Comparison of ENCODE assay signal across 11 cellular contexts in the genomic region with DNA sequence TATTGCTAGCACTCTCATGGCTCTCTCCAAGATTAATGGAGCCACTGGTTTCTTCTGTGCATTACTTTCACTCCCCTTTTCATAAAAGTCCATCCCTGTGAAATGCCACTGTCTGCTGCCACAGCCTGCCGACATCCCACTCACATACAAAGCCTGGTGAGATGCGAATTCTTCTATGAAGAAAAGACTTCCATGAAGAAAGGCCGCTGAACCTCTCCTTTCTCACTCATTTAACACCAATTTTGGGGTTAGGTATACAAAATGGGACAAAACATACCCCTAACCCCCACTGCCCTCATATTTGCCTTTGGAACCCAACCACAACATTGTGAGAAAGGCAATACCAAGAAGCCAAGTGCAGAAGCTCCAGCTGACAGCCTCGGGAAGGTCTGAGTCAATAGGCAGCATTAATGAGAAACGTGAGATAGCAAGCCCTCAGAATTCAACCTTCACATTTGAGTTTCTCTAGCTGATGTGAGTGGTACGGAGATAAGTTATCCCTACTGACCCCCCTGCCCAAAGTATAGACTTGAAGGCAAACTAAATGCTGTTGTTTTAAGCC.
DNase-seq lines count a peak whose midpoint lies in the region; ATAC-seq and TF ChIP-seq lines count a peak whose summit lies in the region.
"Had no signal": no experiment of that assay in that cellular context is flagged by ENCODE, and none has a peak within 500 bp of the region (broad histone marks: within the 10 kb centered on the region; RNA-seq: fewer than 3 reads in every experiment).

No MANE protein-coding gene starts in this region.

- H3K27me3 ChIP-seq in CD4-positive, CD25-positive, alpha-beta regulatory T cell (ENCODE audit: control insufficient read depth, insufficient read depth, low read length), result no peaks in the 10 kb centered on the region
- H3K27me3 ChIP-seq: left lung had no signal

- peaks cover 21% of the 10 kb centered on the region for H3K36me3 Mint-ChIP-seq in CD4-positive, CD25-positive, alpha-beta regulatory T cell
- H3K36me3 Mint-ChIP-seq in endothelial cell (ENCODE audit: low read depth, unreplicated experiment), result peaks cover 30% of the 10 kb centered on the region

- H3K9me3 Mint-ChIP-seq in CD4-positive, CD25-positive, alpha-beta regulatory T cell, result no peaks in the 10 kb centered on the region
- no peaks in the 10 kb centered on the region for H3K9me3 Mint-ChIP-seq in endothelial cell (ENCODE audit: unreplicated experiment)

- H3K4me3 ChIP-seq in CD4-positive, CD25-positive, alpha-beta regulatory T cell (ENCODE audit: low read depth, low read length), result peak overlapping the region; percentile 53
- H3K4me3 ChIP-seq in GM12865 (ENCODE audit: low read depth, low read length), result no peak overlapping the region
- H3K4me3 ChIP-seq: left lung had no signal

- no peaks in the 10 kb centered on the region for H3K27me3 Mint-ChIP-seq in CD4-positive, CD25-positive, alpha-beta regulatory T cell
- peaks cover 2% of the 10 kb centered on the region for H3K27me3 Mint-ChIP-seq in endothelial cell (ENCODE audit: unreplicated experiment)

- H3K4me1 ChIP-seq in CD4-positive, CD25-positive, alpha-beta regulatory T cell (ENCODE audit: control insufficient read depth, insufficient read depth, low read length, poor library complexity, severe bottlenecking), result peaks cover 21% of the 10 kb centered on the region

- TF ChIP-seq CTCF in GM12865 (IDR thresholded peaks at IDR 0.05; ENCODE audit: insufficient read depth, low read depth, low read length, missing control alignments) (no peak), endothelial cell (IDR thresholded peaks at IDR 0.05; ENCODE audit: unreplicated experiment) (no peak)

- ATAC-seq in CD4-positive, CD25-positive, alpha-beta regulatory T cell (ENCODE audit: low read depth in 2 of 2), result no peak
- ATAC-seq: left lung had no signal

- peak overlapping the region; percentile 53 to 62 (median 60) for H3K27ac Mint-ChIP-seq in CD4-positive, CD25-positive, alpha-beta regulatory T cell
- no peak overlapping the region for H3K27ac Mint-ChIP-seq in endothelial cell (ENCODE audit: unreplicated experiment)

- peak in 1 of 3 donors; percentile 20 for DNase-seq in CD4-positive, CD25-positive, alpha-beta regulatory T cell
- DNase-seq in GM12865 (ENCODE audit: low read depth) (peak; percentile 22), iris pigment epithelial cell (ENCODE audit: low read depth) (peak; percentile 43), NCI-H82 (lab: John Stamatoyannopoulos, UW) (no peak), NCI-H1092 (lab: John Stamatoyannopoulos, UW) (no peak), head of caudate nucleus (no peak), endothelial cell (ENCODE audit: low spot score) (no peak)
- peak; percentile 15 to 34 for DNase-seq in activated CD4-positive, alpha-beta T cell treated with anti-CD3 and anti-CD28 coated beads, Interleukin-2, amount 50 U/mL, for 48 hours
- DNase-seq: activated gamma-delta T cell, cortex of kidney, left lung had no signal

- peaks cover 8% of the 10 kb centered on the region for H3K36me3 ChIP-seq in CD4-positive, CD25-positive, alpha-beta regulatory T cell (ENCODE audit: control insufficient read depth, insufficient read depth, low read length)
- H3K36me3 ChIP-seq: left lung had no signal

- H3K4me3 Mint-ChIP-seq in CD4-positive, CD25-positive, alpha-beta regulatory T cell, result peak overlapping the region in 2 of 4 donors; percentile 7 to 14
- no peak overlapping the region for H3K4me3 Mint-ChIP-seq in endothelial cell (ENCODE audit: unreplicated experiment)

- intact Hi-C loops in head of caudate nucleus (cut with DNase I), result no loop called here

- no peak overlapping the region for H3K27ac ChIP-seq in CD4-positive, CD25-positive, alpha-beta regulatory T cell (ENCODE audit: insufficient read depth, low read length, poor library complexity, severe bottlenecking)

- peaks cover 30 to 48% (median 45%) of the 10 kb centered on the region in 4 donors for H3K4me1 Mint-ChIP-seq in CD4-positive, CD25-positive, alpha-beta regulatory T cell
- peaks cover 3% of the 10 kb centered on the region for H3K4me1 Mint-ChIP-seq in endothelial cell (ENCODE audit: unreplicated experiment)

- H3K9me3 ChIP-seq in CD4-positive, CD25-positive, alpha-beta regulatory T cell (ENCODE audit: control insufficient read depth in 2 of 2, low read length in 2 of 2), result no peaks in the 10 kb centered on the region
- H3K9me3 ChIP-seq: left lung had no signal

Comparison
In these comparisons a context has a peak if more than half of its experiments do, and no peak if none do; other contexts are left out.
1. DNase-seq: peak in GM12865 (single experiment), activated CD4-positive, alpha-beta T cell treated with anti-CD3 and anti-CD28 coated beads, Interleukin-2, amount 50 U/mL, for 48 hours (2 of 2) and iris pigment epithelial cell (single experiment); none in NCI-H82 (single experiment), NCI-H1092 (single experiment), head of caudate nucleus (0 of 42) and endothelial cell (single experiment).